ENCODE assay signal across 26 cellular contexts in genomic region chr9:23571414-23572104, GRCh38.
A peak's percentile ranks its signal among the peaks of the same experiment; 100 is the strongest.
DNase-seq lines count a peak whose midpoint lies in the region; ATAC-seq and TF ChIP-seq lines count a peak whose summit lies in the region.
"Had no signal": no experiment of that assay in that cellular context is flagged by ENCODE, and none has a peak within 500 bp of the region (broad histone marks: within the 10 kb centered on the region; RNA-seq: fewer than 3 reads in every experiment).

No MANE protein-coding gene starts in this region.

- no peaks in the 10 kb centered on the region for H3K79me2 ChIP-seq in OCI-LY3 (ENCODE audit: low read length)

- no peak for TF ChIP-seq CTCF in OCI-LY3 (IDR thresholded peaks at IDR 0.05; ENCODE audit: low read depth, low read length)

- no peak overlapping the region for H2AFZ ChIP-seq in OCI-LY3 (ENCODE audit: low read depth, low read length)

- ATAC-seq in GM18868 (IDR thresholded peaks at IDR 0.05; ENCODE audit: unreplicated experiment) (peak; percentile 84), GM21786 (IDR thresholded peaks at IDR 0.05; ENCODE audit: unreplicated experiment) (peak; percentile 52), GM19455 (IDR thresholded peaks at IDR 0.05; ENCODE audit: unreplicated experiment) (no peak), HG03342 (IDR thresholded peaks at IDR 0.05; ENCODE audit: unreplicated experiment) (no peak), HG02870 (IDR thresholded peaks at IDR 0.05; ENCODE audit: unreplicated experiment) (no peak)
- ATAC-seq: HepG2, K562, Panc1, SK-N-SH treated with all-trans-retinoic acid at 6 μM for 48 hours, T-cell had no signal

- no peaks in the 10 kb centered on the region for H3K27me3 ChIP-seq in OCI-LY3 (ENCODE audit: low read depth, low read length)

- 0 out of 2 replicates have a peak overlapping the region, but pooled peaks have one; percentile 20 for H3K4me2 ChIP-seq in OCI-LY3 (ENCODE audit: low read length)

- H3K27ac ChIP-seq in OCI-LY3 (ENCODE audit: low read length), result no peak overlapping the region
- H3K27ac ChIP-seq: C4-2B, HL-60 had no signal

- no peaks in the 10 kb centered on the region for H3K9me3 ChIP-seq in OCI-LY3 (ENCODE audit: insufficient read depth, low read length)
- H3K9me3 ChIP-seq: HAP-1 had no signal

- H4K20me1 ChIP-seq in OCI-LY3 (ENCODE audit: insufficient read depth, low read length), result no peaks in the 10 kb centered on the region

- peak; percentile 25 for DNase-seq in kidney tubule cell (ENCODE audit: low spot score)
- DNase-seq: CD8-positive, alpha-beta memory T cell; DMS53; GDM1; MM.1S; NCI-H1092 treated with DMSO at 0.1 percent for 48 hours; NCI-H1436 treated with DMSO at 0.1 percent for 48 hours; NCI-H1930; NCI-H226; NCI-H510A treated with DMSO at 0.1 percent for 48 hours; NCI-H748 treated with DMSO at 0.1 percent for 48 hours; SIG-M5; T-cell had no signal

- H3K4me1 ChIP-seq in OCI-LY3 (ENCODE audit: low read length), result peaks cover 10% of the 10 kb centered on the region; the same call in 1 of the 2 replicates
- H3K4me1 ChIP-seq: HAP-1 had no signal

- no peak overlapping the region for H3K9ac ChIP-seq in OCI-LY3 (ENCODE audit: low read length)

- no peak overlapping the region for H3K4me3 ChIP-seq in OCI-LY3 (ENCODE audit: low read length)
- H3K4me3 ChIP-seq: HAP-1, K562 had no signal

- no peaks in the 10 kb centered on the region for H3K36me3 ChIP-seq in OCI-LY3 (replicated peaks; ENCODE audit: low read depth, low read length)
- H3K36me3 ChIP-seq: HAP-1 had no signal

Comparison
In these comparisons a context has a peak if more than half of its experiments do, and no peak if none do; other contexts are left out.
1. ATAC-seq: peak in GM18868 (single experiment) and GM21786 (single experiment); none in GM19455 (single experiment), HG03342 (single experiment) and HG02870 (single experiment).